8 cellular contexts compared by ENCODE assay signal in genomic region chr1:201153474-201154388, GRCh38. TPM values are rescaled to one million over a fixed set of nuclear protein-coding genes. Genes with fewer than 3 reads are reported as not detected.
DNase-seq lines count a peak whose midpoint lies in the region; ATAC-seq and TF ChIP-seq lines count a peak whose summit lies in the region.

No MANE protein-coding gene starts in this region.

- peaks cover 4 to 32% (median 17%) of the 10 kb centered on the region in 4 donors for H3K36me3 ChIP-seq in esophagus muscularis mucosa

- ATAC-seq in GM19467 (IDR thresholded peaks at IDR 0.05; ENCODE audit: unreplicated experiment) (peak; percentile 57), HG03460 (IDR thresholded peaks at IDR 0.05; ENCODE audit: unreplicated experiment) (peak; percentile 70), omental fat pad (ENCODE audit: low FRiP score) (peak; percentile 80)

- peak overlapping the region; percentile 74 to 80 (median 76) for H3K27ac ChIP-seq in esophagus muscularis mucosa (replicated peaks in 1 of 4)

- H3K4me3 ChIP-seq in esophagus muscularis mucosa, result peak overlapping the region; percentile 73 to 83 (median 79)

- H3K4me1 ChIP-seq in esophagus muscularis mucosa, result peaks cover 8 to 24% (median 22%) of the 10 kb centered on the region in 4 donors

- DNase-seq in NCI-H1436 (lab: John Stamatoyannopoulos, UW), result peak; percentile 83
- DNase-seq in NCI-H1436 treated with DMSO at 0.1 percent for 48 hours (lab: John Stamatoyannopoulos, UW), result no peak
- DNase-seq in SKM-1 (lab: John Stamatoyannopoulos, UW; ENCODE audit: unreplicated experiment), result peak; percentile 87
- DNase-seq in esophagus muscularis mucosa (ENCODE audit: extremely low spot score), result no peak
- DNase-seq in omental fat pad (ENCODE audit: low spot score), result no peak
- DNase-seq in activated effector memory CD4-positive, alpha-beta T cell treated with Interleukin-2 at 50 U/mL for 16 hours, result no peak

- no peak for TF ChIP-seq EP300 in esophagus muscularis mucosa (IDR thresholded peaks at IDR 0.05)

- WGBS in esophagus muscularis mucosa, result 9% methylated on average over 13 of the region's 37 CpGs

- intact Hi-C loops in esophagus muscularis mucosa (cut with DNase I), result no loop called here

- TF ChIP-seq CTCF in esophagus muscularis mucosa (IDR thresholded peaks at IDR 0.05) (no peak), omental fat pad (IDR thresholded peaks at IDR 0.05) (no peak)

- no peaks in the 10 kb centered on the region for H3K27me3 ChIP-seq in esophagus muscularis mucosa

- no peaks in the 10 kb centered on the region for H3K9me3 ChIP-seq in esophagus muscularis mucosa

- no peak for TF ChIP-seq POLR2A in esophagus muscularis mucosa (IDR thresholded peaks at IDR 0.05; ENCODE audit: low read depth)

RNA-seq across cellular contexts. Expression of gene TMEM9, which starts 0.5 kb away (rescaled TPM):
- total RNA-seq in esophagus muscularis mucosa (10 to 100 TPM; 40.1 to 56.1 (median 49.5) TPM), omental fat pad (10 to 100 TPM; 26.2 to 53.8 (median 45.7) TPM)

RNA-seq across cellular contexts. Expression of gene ASCL5, which starts 26.7 kb away (rescaled TPM):
- total RNA-seq in esophagus muscularis mucosa (not detected), omental fat pad (not detected)

RNA-seq across cellular contexts. Expression of gene IGFN1, which starts 36.9 kb away (rescaled TPM):
- total RNA-seq in esophagus muscularis mucosa, result not detected
- under 1 TPM in 1 of 4 donors, not detected in 3; 0.12 TPM for total RNA-seq in omental fat pad

RNA-seq across cellular contexts. Expression of gene CACNA1S, which starts 41.5 kb away (rescaled TPM):
- not detected for total RNA-seq in esophagus muscularis mucosa
- total RNA-seq in omental fat pad, result not detected

Comparison
In these comparisons a context has a peak if more than half of its experiments do, and no peak if none do; other contexts are left out.
1. DNase-seq: peak in NCI-H1436 (single experiment) and SKM-1 (single experiment); none in NCI-H1436 treated with DMSO at 0.1 percent for 48 hours (single experiment), esophagus muscularis mucosa (single experiment), omental fat pad (single experiment) and activated effector memory CD4-positive, alpha-beta T cell treated with Interleukin-2 at 50 U/mL for 16 hours (single experiment).
2. Peak in every context shown above with its lines, with median percentiles within 50 percentile points of each other: ATAC-seq.